13 cellular contexts compared by ENCODE assay signal in the genomic region with DNA sequence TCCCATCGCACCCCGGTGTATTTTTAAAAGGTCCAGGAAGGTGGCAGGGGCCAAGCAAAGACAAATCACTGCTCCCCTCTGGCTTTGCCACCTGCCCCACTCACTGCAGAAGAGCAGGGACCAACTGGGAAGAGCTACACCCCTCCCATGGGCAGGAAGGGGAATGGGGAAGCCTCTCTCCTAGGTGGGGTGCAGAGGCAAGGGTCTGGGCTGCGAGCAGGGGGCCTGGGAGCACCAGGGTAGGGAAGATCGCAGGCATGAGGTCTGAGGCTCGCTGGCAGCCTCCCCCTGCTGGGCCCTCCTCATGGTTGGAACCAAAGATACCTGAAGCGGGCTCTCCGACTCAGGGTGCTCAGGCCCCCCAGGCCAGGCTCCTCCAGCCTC. TPM values are rescaled to one million over a fixed set of nuclear protein-coding genes. Genes with fewer than 3 reads are reported as not detected.
DNase-seq lines count a peak whose midpoint lies in the region; ATAC-seq and TF ChIP-seq lines count a peak whose summit lies in the region.
"Had no signal": no experiment of that assay in that cellular context is flagged by ENCODE, and none has a peak within 500 bp of the region (broad histone marks: within the 10 kb centered on the region; RNA-seq: fewer than 3 reads in every experiment).

No MANE protein-coding gene starts in this region.

- H3K27me3 ChIP-seq in left ventricle myocardium inferior (ENCODE audit: low read depth) (no peaks in the 10 kb centered on the region), dorsolateral prefrontal cortex (no peaks in the 10 kb centered on the region), upper lobe of left lung (no peaks in the 10 kb centered on the region)
- H3K27me3 ChIP-seq in naive thymus-derived CD4-positive, alpha-beta T cell (ENCODE audit: control insufficient read depth in 2 of 2, insufficient read depth in 2 of 2, low read length in 2 of 2): no peaks in the 10 kb centered on the region
- H3K27me3 ChIP-seq: SJCRH30 had no signal

- no peak for TF ChIP-seq POLR2A in upper lobe of left lung (IDR thresholded peaks at IDR 0.05)

- peak overlapping the region in 7 of 9 donors; percentile 45 to 92 (median 81) for H3K27ac Mint-ChIP-seq in naive thymus-derived CD4-positive, alpha-beta T cell

- no peaks in the 10 kb centered on the region for H3K27me3 Mint-ChIP-seq in naive thymus-derived CD4-positive, alpha-beta T cell

- peaks cover 0 to 9% (median 0%) of the 10 kb centered on the region in 11 donors for H3K9me3 Mint-ChIP-seq in naive thymus-derived CD4-positive, alpha-beta T cell
- H3K9me3 Mint-ChIP-seq: mesothelial cell of epicardium had no signal

- H3K36me3 Mint-ChIP-seq in naive thymus-derived CD4-positive, alpha-beta T cell: peaks cover 0 to 3% (median 0%) of the 10 kb centered on the region in 5 donors
- H3K36me3 Mint-ChIP-seq: mesothelial cell of epicardium had no signal

- POLR2A ChIA-PET in naive thymus-derived CD4-positive, alpha-beta T cell (lab: Charles Lee): no interaction called here

- H3K36me3 ChIP-seq in left ventricle myocardium inferior: peaks cover 15% of the 10 kb centered on the region
- H3K36me3 ChIP-seq in naive thymus-derived CD4-positive, alpha-beta T cell (ENCODE audit: control insufficient read depth in 2 of 3, insufficient read depth in 3 of 3, low read length in 3 of 3): peaks cover 0 to 32% (median 0%) of the 10 kb centered on the region in 3 experiments
- peaks cover 0 to 45% (median 26%) of the 10 kb centered on the region in 4 donors for H3K36me3 ChIP-seq in upper lobe of left lung
- H3K36me3 ChIP-seq: SJCRH30 had no signal

- DNase-seq in left ventricle myocardium inferior: no peak
- DNase-seq in left cardiac atrium: no peak
- no peak for DNase-seq in dorsolateral prefrontal cortex
- DNase-seq in naive thymus-derived CD4-positive, alpha-beta T cell: no peak
- DNase-seq in upper lobe of left lung: no peak
- no peak for DNase-seq in NCI-H1694 treated with DMSO at 0.1 percent for 48 hours (lab: John Stamatoyannopoulos, UW)
- DNase-seq in posterior vena cava (ENCODE audit: low spot score): no peak
- DNase-seq: EL, NCI-H1105, NCI-H748 treated with DMSO at 0.1 percent for 48 hours, SJCRH30 had no signal

- no peak for ATAC-seq in left cardiac atrium
- no peak for ATAC-seq in naive thymus-derived CD4-positive, alpha-beta T cell
- no peak for ATAC-seq in upper lobe of left lung (ENCODE audit: low FRiP score in 2 of 2)
- ATAC-seq in HG02759 (IDR thresholded peaks at IDR 0.05; ENCODE audit: unreplicated experiment): no peak

- peaks cover 22 to 57% (median 32%) of the 10 kb centered on the region in 7 donors for H3K4me1 Mint-ChIP-seq in naive thymus-derived CD4-positive, alpha-beta T cell

- intact Hi-C loops in left ventricle myocardium inferior (cut with micrococcal nuclease): no loop called here
- intact Hi-C loops in left cardiac atrium (cut with DNase I): no loop called here
- intact Hi-C loops in dorsolateral prefrontal cortex (cut with DNase I): loop anchor here in 1 of 2 donors (10.0 kb wide), 2 partner anchors 230 to 280 kb away; a partner anchor contains a TSS
- intact Hi-C loops in naive thymus-derived CD4-positive, alpha-beta T cell (cut with micrococcal nuclease): no loop called here
- intact Hi-C loops in posterior vena cava (cut with DNase I): no loop called here

- H3K27ac ChIP-seq in left ventricle myocardium inferior (replicated peaks) (peak overlapping the region; percentile 59), dorsolateral prefrontal cortex (peak overlapping the region; percentile 62 to 98 (median 92)), upper lobe of left lung (peak overlapping the region; percentile 35 to 94 (median 64))
- H3K27ac ChIP-seq in naive thymus-derived CD4-positive, alpha-beta T cell (ENCODE audit: low read depth, low read length): peak overlapping the region; percentile 18
- H3K27ac ChIP-seq: SJCRH30 had no signal

- H3K4me1 ChIP-seq in left ventricle myocardium inferior (peaks cover 54% of the 10 kb centered on the region), upper lobe of left lung (peaks cover 43 to 52% (median 49%) of the 10 kb centered on the region in 4 donors)
- H3K4me1 ChIP-seq in naive thymus-derived CD4-positive, alpha-beta T cell (ENCODE audit: control insufficient read depth in 2 of 2, insufficient read depth in 2 of 2, low read length in 2 of 2): peaks cover 10% of the 10 kb centered on the region in 2 donors
- H3K4me1 ChIP-seq: SJCRH30 had no signal

- H3K4me3 Mint-ChIP-seq in naive thymus-derived CD4-positive, alpha-beta T cell: peak overlapping the region in 1 of 10 donors; percentile 18
- H3K4me3 Mint-ChIP-seq: mesothelial cell of epicardium had no signal

- TF ChIP-seq CTCF in left ventricle myocardium inferior (IDR thresholded peaks at IDR 0.05; ENCODE audit: borderline replicate concordance) (no peak), dorsolateral prefrontal cortex (IDR thresholded peaks at IDR 0.05 in 54 of 56, conservative IDR thresholded peaks at IDR 0.05 in 2 of 56; ENCODE audit: low read depth in 1 of 56, partially characterized antibody in 56 of 56) (no peak), upper lobe of left lung (IDR thresholded peaks at IDR 0.05) (no peak)

- H3K9me3 ChIP-seq in left ventricle myocardium inferior (replicated peaks): no peaks in the 10 kb centered on the region
- no peaks in the 10 kb centered on the region for H3K9me3 ChIP-seq in naive thymus-derived CD4-positive, alpha-beta T cell (ENCODE audit: control insufficient read depth in 2 of 3, low read length in 3 of 3)
- no peaks in the 10 kb centered on the region for H3K9me3 ChIP-seq in upper lobe of left lung
- H3K9me3 ChIP-seq: SJCRH30 had no signal

- TF ChIP-seq EP300 in upper lobe of left lung (IDR thresholded peaks at IDR 0.05): no peak

- 86 to 94% methylated on average over 5 to 7 of the region's 7 CpGs for WGBS in upper lobe of left lung, 2 donors

- H3K4me3 ChIP-seq in left ventricle myocardium inferior (peak overlapping the region; percentile 24), dorsolateral prefrontal cortex (peak overlapping the region; percentile 6 to 71 (median 56)), upper lobe of left lung (peak overlapping the region in 3 of 4 donors; percentile 1 to 27 (median 6))
- H3K4me3 ChIP-seq in naive thymus-derived CD4-positive, alpha-beta T cell (ENCODE audit: low read length): no peak overlapping the region
- H3K4me3 ChIP-seq: SJCRH30 had no signal

- CTCF ChIA-PET in naive thymus-derived CD4-positive, alpha-beta T cell (lab: Charles Lee): no interaction called here

RNA-seq across cellular contexts. Expression of a gene that starts 36.8 kb away (rescaled TPM):
- 18.1 TPM for total RNA-seq in left ventricle myocardium inferior
- total RNA-seq in left cardiac atrium: 10 to 100 TPM; 25.2 to 40.8 TPM
- total RNA-seq in dorsolateral prefrontal cortex: 100 to 1,000 TPM in 2 of 120 experiments, 10 to 100 TPM in 118; 48.4 to 108 (median 75.5) TPM
- 10 to 100 TPM; 29.7 to 47.8 (median 35.5) TPM for total RNA-seq in naive thymus-derived CD4-positive, alpha-beta T cell
- polyA plus RNA-seq in naive thymus-derived CD4-positive, alpha-beta T cell: 10 to 100 TPM; 15.3 to 18.8 TPM
- total RNA-seq in upper lobe of left lung: 10 to 100 TPM; 18.4 to 81.8 (median 53.9) TPM
- total RNA-seq in posterior vena cava: 10 to 100 TPM; 38.0 to 44.6 TPM

Comparison
In these comparisons a context has a peak if more than half of its experiments do, and no peak if none do; other contexts are left out.
1. H3K27ac ChIP-seq: peak in every context shown above with its lines; median percentile 92 in dorsolateral prefrontal cortex; 64 in upper lobe of left lung; 59 in left ventricle myocardium inferior; 18 in naive thymus-derived CD4-positive, alpha-beta T cell.